Comparison of ENCODE assay signal across 1 cellular context in the genomic region with DNA sequence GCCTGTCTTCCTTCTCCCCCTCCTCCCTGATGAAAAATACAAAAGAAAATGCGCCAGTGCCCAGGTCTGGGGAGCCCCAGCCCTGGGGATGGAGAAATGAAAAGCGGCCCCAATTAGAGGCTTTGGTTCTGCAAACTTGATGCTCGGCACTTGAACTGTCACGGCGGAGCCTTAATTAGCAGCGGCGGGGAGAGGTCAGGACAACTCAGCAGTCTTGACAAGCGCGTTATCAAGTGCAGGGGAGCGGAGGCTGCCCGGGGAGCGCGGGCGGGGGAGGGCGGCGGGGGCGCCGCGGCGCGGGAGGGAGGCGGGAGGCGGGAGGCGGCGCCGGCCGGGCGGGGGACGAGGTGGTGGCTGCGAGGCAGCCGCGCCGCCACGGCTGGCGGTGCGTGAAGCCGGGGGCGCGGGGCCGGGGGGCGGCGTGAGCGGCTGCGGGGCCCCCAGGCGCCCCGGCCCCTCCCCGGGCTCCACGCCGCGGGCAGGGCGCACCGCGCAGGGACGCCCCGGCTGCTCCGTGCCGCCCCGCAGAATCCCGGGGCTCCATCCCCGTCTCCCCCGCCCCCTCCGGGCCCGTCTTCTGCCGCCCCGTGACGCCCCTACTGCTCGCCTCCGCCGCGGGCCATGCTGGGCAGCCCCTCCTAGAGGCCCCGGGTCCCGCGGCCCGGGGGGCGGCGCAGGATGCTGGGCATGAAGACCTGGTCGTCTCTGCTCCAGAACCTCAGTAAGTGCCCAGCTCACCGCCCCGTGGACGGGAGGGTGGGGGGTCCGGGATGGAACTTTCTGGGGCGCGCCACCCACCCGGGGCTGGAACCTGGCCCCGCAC.
TF ChIP-seq lines count a peak whose summit lies in the region.

No MANE protein-coding gene starts in this region.

TF ChIP-seq in K562, 482 proteins besides CTCF, POLR2A, EP300 and RAD21 (continued from another document):
- TF ChIP-seq, protein P1, sequence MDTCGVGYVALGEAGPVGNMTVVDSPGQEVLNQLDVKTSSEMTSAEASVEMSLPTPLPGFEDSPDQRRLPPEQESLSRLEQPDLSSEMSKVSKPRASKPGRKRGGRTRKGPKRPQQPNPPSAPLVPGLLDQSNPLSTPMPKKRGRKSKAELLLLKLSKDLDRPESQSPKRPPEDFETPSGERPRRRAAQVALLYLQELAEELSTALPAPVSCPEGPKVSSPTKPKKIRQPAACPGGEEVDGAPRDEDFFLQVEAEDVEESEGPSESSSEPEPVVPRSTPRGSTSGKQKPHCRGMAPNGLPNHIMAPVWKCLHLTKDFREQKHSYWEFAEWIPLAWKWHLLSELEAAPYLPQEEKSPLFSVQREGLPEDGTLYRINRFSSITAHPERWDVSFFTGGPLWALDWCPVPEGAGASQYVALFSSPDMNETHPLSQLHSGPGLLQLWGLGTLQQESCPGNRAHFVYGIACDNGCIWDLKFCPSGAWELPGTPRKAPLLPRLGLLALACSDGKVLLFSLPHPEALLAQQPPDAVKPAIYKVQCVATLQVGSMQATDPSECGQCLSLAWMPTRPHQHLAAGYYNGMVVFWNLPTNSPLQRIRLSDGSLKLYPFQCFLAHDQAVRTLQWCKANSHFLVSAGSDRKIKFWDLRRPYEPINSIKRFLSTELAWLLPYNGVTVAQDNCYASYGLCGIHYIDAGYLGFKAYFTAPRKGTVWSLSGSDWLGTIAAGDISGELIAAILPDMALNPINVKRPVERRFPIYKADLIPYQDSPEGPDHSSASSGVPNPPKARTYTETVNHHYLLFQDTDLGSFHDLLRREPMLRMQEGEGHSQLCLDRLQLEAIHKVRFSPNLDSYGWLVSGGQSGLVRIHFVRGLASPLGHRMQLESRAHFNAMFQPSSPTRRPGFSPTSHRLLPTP (IDR thresholded peaks at IDR 0.05; ENCODE audit: borderline replicate concordance, extremely low read depth, insufficient read length): no peak
- TF ChIP-seq MAFG (tag; conservative IDR thresholded peaks at IDR 0.05): 0 out of 2 replicates have a peak, but pooled peaks have one; percentile 15
- no peak for TF ChIP-seq FOSL1 (tag; conservative IDR thresholded peaks at IDR 0.05)
- no peak for TF ChIP-seq ATF6 (CRISPR knock-in tag; IDR thresholded peaks at IDR 0.05)
